In genomic region chr12:40017488-40017887, GRCh38 we compare ENCODE assay signal across 14 cellular contexts.
"Had no signal": no experiment of that assay in that cellular context is flagged by ENCODE, and none has a peak within 500 bp of the region (broad histone marks: within the 10 kb centered on the region; RNA-seq: fewer than 3 reads in every experiment).

No MANE protein-coding gene starts in this region.

- H3K9me3 ChIP-seq: gastrocnemius medialis, heart right ventricle, left lung, ovary, vagina had no signal

- H3K36me3 ChIP-seq: gastrocnemius medialis, heart right ventricle, left lung, ovary, vagina had no signal

- DNase-seq: activated CD4-positive, alpha-beta T cell treated with anti-CD3 and anti-CD28 coated beads, Interleukin-2, amount 50 U/mL, for 1 hour; activated CD8-positive, alpha-beta memory T cell treated with anti-CD3 and anti-CD28 coated beads for 24 hours; activated naive CD4-positive, alpha-beta T cell; activated naive CD8-positive, alpha-beta T cell treated with anti-CD3 and anti-CD28 coated beads, Interleukin-2, amount 10 ng/mL, durations not matched to agents 7 days and 5 days; activated T-cell treated with anti-CD3 and anti-CD28 coated beads for 4 hours; aorta; gastrocnemius medialis; left lung; ovary; stimulated activated CD4-positive, alpha-beta T cell treated with anti-CD3 and anti-CD28 coated beads, Interleukin-2, amount 100 ng/mL, for 24 hours had no signal

- H3K4me1 ChIP-seq: gastrocnemius medialis, left lung, vagina had no signal

- FAIRE-seq: islet of Langerhans had no signal

- ATAC-seq: gastrocnemius medialis, left lung had no signal

- H3K27ac ChIP-seq: epithelial cell of prostate, gastrocnemius medialis, left lung, ovary, vagina had no signal

- H3K27me3 ChIP-seq: gastrocnemius medialis, heart right ventricle, left lung, ovary, vagina had no signal

- H3K4me3 ChIP-seq: gastrocnemius medialis, heart right ventricle, left lung, ovary, vagina had no signal
